ENCODE assay signal across 11 cellular contexts in genomic region chr1:39701092-39701460, GRCh38. TPM values are rescaled to one million over a fixed set of nuclear protein-coding genes. Genes with fewer than 3 reads are reported as not detected.
DNase-seq lines count a peak whose midpoint lies in the region; ATAC-seq and TF ChIP-seq lines count a peak whose summit lies in the region.
"Had no signal": no experiment of that assay in that cellular context is flagged by ENCODE, and none has a peak within 500 bp of the region (broad histone marks: within the 10 kb centered on the region; RNA-seq: fewer than 3 reads in every experiment).

No MANE protein-coding gene starts in this region.

- TF ChIP-seq CTCF in fibroblast of the aortic adventitia (IDR thresholded peaks at IDR 0.05; ENCODE audit: insufficient read depth, low read length) = no peak
- TF ChIP-seq CTCF in osteoblast (IDR thresholded peaks at IDR 0.05; ENCODE audit: extremely low read depth, low read depth, low read length) = no peak

- no peaks in the 10 kb centered on the region for H3K4me1 Mint-ChIP-seq in activated CD8-positive, alpha-beta T cell treated with anti-CD3 and anti-CD28 coated beads, Interleukin-2, amount 10 ng/mL, durations not matched to agents 7 days and 5 days (ENCODE audit: low read depth)
- H3K4me1 Mint-ChIP-seq: activated CD4-positive, alpha-beta T cell treated with anti-CD3 and anti-CD28 coated beads for 36 hours had no signal

- ATAC-seq in activated CD8-positive, alpha-beta T cell treated with anti-CD3 and anti-CD28 coated beads, Interleukin-2, amount 10 ng/mL, durations not matched to agents 7 days and 5 days = no peak
- no peak for ATAC-seq in HG03439 (IDR thresholded peaks at IDR 0.05; ENCODE audit: unreplicated experiment)

- H3K79me2 ChIP-seq in osteoblast (ENCODE audit: insufficient read depth, low read length) = no peaks in the 10 kb centered on the region

- H3K9me3 Mint-ChIP-seq in activated CD8-positive, alpha-beta T cell treated with anti-CD3 and anti-CD28 coated beads, Interleukin-2, amount 10 ng/mL, durations not matched to agents 7 days and 5 days (ENCODE audit: insufficient read depth) = no peaks in the 10 kb centered on the region

- DNase-seq in Daoy (ENCODE audit: low read depth) (peak; percentile 41), NCI-H510A treated with DMSO at 0.1 percent for 48 hours (lab: John Stamatoyannopoulos, UW) (peak; percentile 100), fibroblast of the aortic adventitia (ENCODE audit: low read depth) (peak; percentile 82), osteoblast (ENCODE audit: insufficient read length, low spot score, missing footprints) (no peak), ecto neural progenitor cell (ENCODE audit: low spot score) (no peak), erythroblast (lab: John Stamatoyannopoulos, UW) (no peak)
- no peak for DNase-seq in activated CD8-positive, alpha-beta T cell treated with anti-CD3 and anti-CD28 coated beads, Interleukin-2, amount 10 ng/mL, durations not matched to agents 7 days and 5 days
- DNase-seq: activated CD4-positive, alpha-beta T cell treated with anti-CD3 and anti-CD28 coated beads for 36 hours; stimulated activated CD4-positive, alpha-beta T cell treated with anti-CD3 and anti-CD28 coated beads, Interleukin-12 subunit alpha, Interleukin-12 subunit beta, amount 100 ng/mL, for 4 hours had no signal

- TF ChIP-seq POLR2A in erythroblast (IDR thresholded peaks at IDR 0.05; ENCODE audit: low read length) = no peak

- no peak overlapping the region for H2AFZ ChIP-seq in osteoblast (ENCODE audit: low read length)

- no peak overlapping the region for H3K4me3 Mint-ChIP-seq in activated CD8-positive, alpha-beta T cell treated with anti-CD3 and anti-CD28 coated beads, Interleukin-2, amount 10 ng/mL, durations not matched to agents 7 days and 5 days
- H3K4me3 Mint-ChIP-seq: activated CD4-positive, alpha-beta T cell treated with anti-CD3 and anti-CD28 coated beads for 36 hours had no signal

- CTCF ChIA-PET in activated CD8-positive, alpha-beta T cell treated with anti-CD3 and anti-CD28 coated beads, Interleukin-2, amount 10 ng/mL, durations not matched to agents 7 days and 5 days (lab: Charles Lee) = interaction anchor here (0.7 to 2.5 kb wide), 14 partner anchors 8 to 99 kb away, joined by 3 to 12 read pairs (median 5); partner anchors contain the start of genes NT5C1A and PPIE

- H3K4me3 ChIP-seq in fibroblast of the aortic adventitia (ENCODE audit: low read depth, low read length) = peak overlapping the region; percentile 55
- H3K4me3 ChIP-seq in osteoblast (ENCODE audit: insufficient read depth, low read length) = peak overlapping the region; percentile 54

- H3K9me3 ChIP-seq in osteoblast (ENCODE audit: low read depth, low read length) = no peaks in the 10 kb centered on the region

- peaks cover 46% of the 10 kb centered on the region for H3K27me3 ChIP-seq in osteoblast (ENCODE audit: insufficient read depth, low read length)

- peaks cover 34% of the 10 kb centered on the region for H3K27me3 Mint-ChIP-seq in activated CD8-positive, alpha-beta T cell treated with anti-CD3 and anti-CD28 coated beads, Interleukin-2, amount 10 ng/mL, durations not matched to agents 7 days and 5 days (ENCODE audit: low read depth)

- no peaks in the 10 kb centered on the region for H3K36me3 ChIP-seq in osteoblast (ENCODE audit: insufficient read depth, low read length)

- H3K27ac ChIP-seq in osteoblast (ENCODE audit: low read depth, low read length) = no peak overlapping the region
- H3K27ac ChIP-seq: KMS-11 had no signal

- no peaks in the 10 kb centered on the region for H4K20me1 ChIP-seq in osteoblast (ENCODE audit: insufficient read depth, low read length)

- no peaks in the 10 kb centered on the region for H3K36me3 Mint-ChIP-seq in activated CD8-positive, alpha-beta T cell treated with anti-CD3 and anti-CD28 coated beads, Interleukin-2, amount 10 ng/mL, durations not matched to agents 7 days and 5 days (ENCODE audit: low read depth)

- H3K4me2 ChIP-seq in osteoblast (ENCODE audit: insufficient read depth, low read length) = peak overlapping the region; percentile 58
- H3K4me2 ChIP-seq: KMS-11 had no signal

- peaks cover 8% of the 10 kb centered on the region for H3K4me1 ChIP-seq in osteoblast (ENCODE audit: insufficient read depth, low read length)

- POLR2A ChIA-PET in activated CD8-positive, alpha-beta T cell treated with anti-CD3 and anti-CD28 coated beads, Interleukin-2, amount 10 ng/mL, durations not matched to agents 7 days and 5 days (lab: Charles Lee) = interaction anchor here (1.0 kb wide), 1 partner anchor 36 kb away, joined by 3 read pairs; no protein-coding TSS in a partner anchor

- no peak overlapping the region for H3K27ac Mint-ChIP-seq in activated CD8-positive, alpha-beta T cell treated with anti-CD3 and anti-CD28 coated beads, Interleukin-2, amount 10 ng/mL, durations not matched to agents 7 days and 5 days
- H3K27ac Mint-ChIP-seq: activated CD4-positive, alpha-beta T cell treated with anti-CD3 and anti-CD28 coated beads for 36 hours had no signal

RNA-seq across cellular contexts. Expression of gene HPCAL4, which starts 9.8 kb away (rescaled TPM):
- total RNA-seq in Daoy (2014; rRNA removed; shearing (Covaris generic)) = 0.03 and 0.29 TPM in 2 replicates
- total RNA-seq in fibroblast of the aortic adventitia (ENCODE audit: low replicate concordance) (under 0.01 TPM in 1 of 2 replicates, not detected in the other), osteoblast (not detected in 2 replicates)
- under 1 TPM; 0.47 to 0.55 TPM for total RNA-seq in activated CD8-positive, alpha-beta T cell treated with anti-CD3 and anti-CD28 coated beads, Interleukin-2, amount 10 ng/mL, durations not matched to agents 7 days and 5 days

RNA-seq across cellular contexts. Expression of gene NT5C1A, which starts 29.2 kb away (rescaled TPM):
- total RNA-seq in Daoy (2014; rRNA removed; shearing (Covaris generic)) = not detected in 2 replicates
- total RNA-seq in fibroblast of the aortic adventitia (ENCODE audit: low replicate concordance) (not detected in 2 replicates), osteoblast (not detected in 2 replicates)
- not detected for total RNA-seq in activated CD8-positive, alpha-beta T cell treated with anti-CD3 and anti-CD28 coated beads, Interleukin-2, amount 10 ng/mL, durations not matched to agents 7 days and 5 days

RNA-seq across cellular contexts. Expression of gene PPIE, which starts 37.6 kb away (rescaled TPM):
- total RNA-seq in Daoy (2014; rRNA removed; shearing (Covaris generic)) = 42.3 and 49.2 TPM in 2 replicates
- total RNA-seq in fibroblast of the aortic adventitia (ENCODE audit: low replicate concordance) = 28.4 and 39.6 TPM in 2 replicates
- 25.3 and 26.4 TPM in 2 replicates for total RNA-seq in osteoblast
- total RNA-seq in activated CD8-positive, alpha-beta T cell treated with anti-CD3 and anti-CD28 coated beads, Interleukin-2, amount 10 ng/mL, durations not matched to agents 7 days and 5 days = 10 to 100 TPM; 60.9 to 64.7 TPM

Comparison
In these comparisons a context has a peak if more than half of its experiments do, and no peak if none do; other contexts are left out.
1. DNase-seq: peak in Daoy (single experiment), NCI-H510A treated with DMSO at 0.1 percent for 48 hours (single experiment) and fibroblast of the aortic adventitia (single experiment); none in osteoblast (single experiment), activated CD8-positive, alpha-beta T cell treated with anti-CD3 and anti-CD28 coated beads, Interleukin-2, amount 10 ng/mL, durations not matched to agents 7 days and 5 days (single experiment), ecto neural progenitor cell (single experiment) and erythroblast (0 of 2).